Comparison of ENCODE assay signal across 8 cellular contexts in genomic region chr7:69599211-69599878, GRCh38. TPM values are rescaled to one million over a fixed set of nuclear protein-coding genes. Genes with fewer than 3 reads are reported as not detected.
A peak's percentile ranks its signal among the peaks of the same experiment; 100 is the strongest.
DNase-seq lines count a peak whose midpoint lies in the region; ATAC-seq and TF ChIP-seq lines count a peak whose summit lies in the region.

No MANE protein-coding gene starts in this region.

- peaks cover 3% of the 10 kb centered on the region; the same call in 1 of the 2 replicates for H3K36me3 ChIP-seq in OCI-LY1 (ENCODE audit: insufficient read depth, low read length)

- no peaks in the 10 kb centered on the region for H3K9me3 ChIP-seq in OCI-LY1 (ENCODE audit: low read length)

- ATAC-seq in GM21717 (IDR thresholded peaks at IDR 0.05; ENCODE audit: unreplicated experiment): no peak

- no peak overlapping the region for H3K27ac Mint-ChIP-seq in endothelial cell (ENCODE audit: unreplicated experiment)
- peak overlapping the region; percentile 89 to 98 (median 96) for H3K27ac Mint-ChIP-seq in nephron

- H3K27me3 Mint-ChIP-seq in endothelial cell (ENCODE audit: unreplicated experiment): peaks cover 11% of the 10 kb centered on the region
- H3K27me3 Mint-ChIP-seq in nephron (ENCODE audit: low read depth): peaks cover 8% of the 10 kb centered on the region

- H3K27me3 ChIP-seq in OCI-LY1 (ENCODE audit: insufficient read depth, low read length): no peaks in the 10 kb centered on the region

- no peaks in the 10 kb centered on the region for H3K9me2 ChIP-seq in OCI-LY1 (ENCODE audit: low read depth, low read length)

- peak overlapping the region; percentile 99 for H3K4me3 Mint-ChIP-seq in endothelial cell (ENCODE audit: unreplicated experiment)
- H3K4me3 Mint-ChIP-seq in nephron: peak overlapping the region in 1 of 3 experiments; percentile 99

- H3K4me2 ChIP-seq in OCI-LY1 (ENCODE audit: low read length): peak overlapping the region; percentile 82

- TF ChIP-seq CTCF in OCI-LY1 (IDR thresholded peaks at IDR 0.05; ENCODE audit: low read length): no peak
- TF ChIP-seq CTCF in endothelial cell (IDR thresholded peaks at IDR 0.05; ENCODE audit: unreplicated experiment): no peak
- TF ChIP-seq CTCF in nephron (IDR thresholded peaks at IDR 0.05; ENCODE audit: unreplicated experiment in 3 of 3): no peak

- H3F3A ChIP-seq in OCI-LY1 (ENCODE audit: insufficient read depth, low read length): peaks cover 6% of the 10 kb centered on the region; the same call in 1 of the 2 replicates

- peak overlapping the region; percentile 73 for H3K27ac ChIP-seq in OCI-LY1 (ENCODE audit: low read depth, low read length, poor library complexity, severe bottlenecking)

- H3K4me1 Mint-ChIP-seq in endothelial cell (ENCODE audit: unreplicated experiment) (peaks cover 11% of the 10 kb centered on the region), nephron (no peaks in the 10 kb centered on the region)

- H3K36me3 Mint-ChIP-seq in endothelial cell (ENCODE audit: low read depth, unreplicated experiment): peaks cover 4% of the 10 kb centered on the region
- no peaks in the 10 kb centered on the region for H3K36me3 Mint-ChIP-seq in nephron (ENCODE audit: low read depth)

- H3K79me2 ChIP-seq in OCI-LY1 (ENCODE audit: insufficient read depth, low read length): peaks cover 58% of the 10 kb centered on the region

- H3K4me1 ChIP-seq in OCI-LY1 (ENCODE audit: insufficient read depth, low read length, severe bottlenecking): peaks cover 50% of the 10 kb centered on the region

- H2AFZ ChIP-seq in OCI-LY1 (ENCODE audit: low read length): no peak overlapping the region

- peak overlapping the region; percentile 88 for H3K9ac ChIP-seq in OCI-LY1 (ENCODE audit: low read length)

- 0 out of 2 replicates have a peak, but pooled peaks cover 1% of the 10 kb centered on the region for H4K20me1 ChIP-seq in OCI-LY1 (ENCODE audit: insufficient read depth, low read length)

- H3K4me3 ChIP-seq in OCI-LY1 (ENCODE audit: low read depth, low read length, poor library complexity, severe bottlenecking): peak overlapping the region; percentile 83

- H3K9me3 Mint-ChIP-seq in endothelial cell (ENCODE audit: unreplicated experiment) (no peaks in the 10 kb centered on the region), nephron (no peaks in the 10 kb centered on the region)

- DNase-seq in SKM-1 treated with dmso at 0.1 percent for 144 hours (lab: John Stamatoyannopoulos, UW; ENCODE audit: unreplicated experiment) (peak; percentile 12), SKM-1 (lab: John Stamatoyannopoulos, UW; ENCODE audit: unreplicated experiment) (no peak), endothelial cell (ENCODE audit: low spot score) (peak; percentile 46), SIG-M5 treated with dmso at 0.1 percent for 504 hours (lab: John Stamatoyannopoulos, UW; ENCODE audit: unreplicated experiment) (no peak)
- DNase-seq in activated effector memory CD4-positive, alpha-beta T cell treated with anti-CD3 and anti-CD28 coated beads, Interleukin-2, amount 50 U/mL, for 16 hours: no peak

RNA-seq across cellular contexts. Expression of gene AUTS2, which starts 1.1 kb away (rescaled TPM):
- total RNA-seq in endothelial cell (ENCODE audit: unreplicated experiment): 103 TPM

Comparison
In these comparisons a context has a peak if more than half of its experiments do, and no peak if none do; other contexts are left out.
1. DNase-seq: peak in SKM-1 treated with dmso at 0.1 percent for 144 hours (single experiment) and endothelial cell (single experiment); none in SKM-1 (single experiment), activated effector memory CD4-positive, alpha-beta T cell treated with anti-CD3 and anti-CD28 coated beads, Interleukin-2, amount 50 U/mL, for 16 hours (single experiment) and SIG-M5 treated with dmso at 0.1 percent for 504 hours (single experiment).